ENCODE assay signal across 8 cellular contexts in genomic region chrX:40647307-40648197, GRCh38. TPM values are rescaled to one million over a fixed set of nuclear protein-coding genes. Genes with fewer than 3 reads are reported as not detected.
DNase-seq lines count a peak whose midpoint lies in the region; ATAC-seq and TF ChIP-seq lines count a peak whose summit lies in the region.

Gene CXorf38, minus strand, starts transcription at chrX:40647561. Its CDS starts 41 bp downstream, at chrX:40647520.

- peak within 1 kb of the TSS; percentile 77 for H3K9ac ChIP-seq in SU-DHL-6 (ENCODE audit: low read length)
- H3K9ac ChIP-seq in trophoblast cell (ENCODE audit: low read length) = peak within 1 kb of the TSS; percentile 76

- DNase-seq in NCI-H1417 (lab: John Stamatoyannopoulos, UW) = peak; percentile 92 to 98 (median 98)
- DNase-seq in activated naive CD8-positive, alpha-beta T cell treated with anti-CD3 and anti-CD28 coated beads, Interleukin-2, amount 10 ng/mL, durations not matched to agents 7 days and 5 days = peak; percentile 91
- DNase-seq in Right ventricle myocardium inferior (ENCODE audit: missing footprints) = peak; percentile 94
- peak; percentile 83 to 97 for DNase-seq in trophoblast cell
- DNase-seq in tibial nerve (ENCODE audit: low spot score in 2 of 2) = peak; percentile 76 to 80

- H3K27ac Mint-ChIP-seq in activated naive CD8-positive, alpha-beta T cell treated with anti-CD3 and anti-CD28 coated beads, Interleukin-2, amount 10 ng/mL, durations not matched to agents 7 days and 5 days = peak within 1 kb of the TSS; percentile 97

- no peak within 1 kb of the TSS for H2AK5ac ChIP-seq in trophoblast cell (ENCODE audit: low read length)

- H4K12ac ChIP-seq in trophoblast cell (ENCODE audit: low read depth, low read length) = peak within 1 kb of the TSS; percentile 44

- H3K4me1 ChIP-seq in trophoblast cell (ENCODE audit: control insufficient read depth in 1 of 2, insufficient read depth in 2 of 2, low read length in 2 of 2) = peaks cover 3 to 5% of the 10 kb centered on the region in 2 experiments
- peaks cover 0 to 31% (median 14%) of the 10 kb centered on the region in 4 donors for H3K4me1 ChIP-seq in tibial nerve

- peak within 1 kb of the TSS; percentile 46 for H2BK5ac ChIP-seq in trophoblast cell (ENCODE audit: low read depth, low read length, poor library complexity)

- H3K9me3 ChIP-seq in SU-DHL-6 (ENCODE audit: insufficient read depth, low read length) (no peaks in the 10 kb centered on the region), trophoblast cell (ENCODE audit: insufficient read depth, low read depth, low read length) (no peaks in the 10 kb centered on the region), tibial nerve (no peaks in the 10 kb centered on the region)

- H3K27me3 Mint-ChIP-seq in activated naive CD8-positive, alpha-beta T cell treated with anti-CD3 and anti-CD28 coated beads, Interleukin-2, amount 10 ng/mL, durations not matched to agents 7 days and 5 days = no peaks in the 10 kb centered on the region

- H3K79me1 ChIP-seq in trophoblast cell (ENCODE audit: low read length) = peaks cover 5% of the 10 kb centered on the region

- TF ChIP-seq EP300 in tibial nerve (IDR thresholded peaks at IDR 0.05) = peak in 1 of 2 donors; percentile 64

- peaks cover 18% of the 10 kb centered on the region; the same call in 1 of the 2 replicates for H3F3A ChIP-seq in SU-DHL-6 (ENCODE audit: insufficient read depth)

- peak within 1 kb of the TSS; percentile 64 for H3K4ac ChIP-seq in trophoblast cell (ENCODE audit: low read depth, low read length)

- H3K14ac ChIP-seq in trophoblast cell (ENCODE audit: low read length) = peak within 1 kb of the TSS; percentile 73

- no peak within 1 kb of the TSS for H3K23ac ChIP-seq in trophoblast cell (ENCODE audit: low read length)

- TF ChIP-seq CTCF in GM12874 (IDR thresholded peaks at IDR 0.05; ENCODE audit: insufficient read depth, low read depth, low read length) (0 out of 2 replicates have a peak, but pooled peaks have one; percentile 2), SU-DHL-6 (IDR thresholded peaks at IDR 0.05; ENCODE audit: insufficient read depth, low read length, poor library complexity, severe bottlenecking) (no peak), tibial nerve (IDR thresholded peaks at IDR 0.05) (peak in 1 of 5 experiments; percentile 24)

- H3K9me2 ChIP-seq in SU-DHL-6 (replicated peaks; ENCODE audit: insufficient read depth, low read length) = no peaks in the 10 kb centered on the region

- peak within 1 kb of the TSS; percentile 76 for H3K4me2 ChIP-seq in SU-DHL-6 (ENCODE audit: low read depth, low read length, poor library complexity, severe bottlenecking)
- H3K4me2 ChIP-seq in trophoblast cell (ENCODE audit: low read length) = peak within 1 kb of the TSS; percentile 91

- H3K27me3 ChIP-seq in SU-DHL-6 (ENCODE audit: low read length) = no peaks in the 10 kb centered on the region
- no peaks in the 10 kb centered on the region for H3K27me3 ChIP-seq in trophoblast cell (ENCODE audit: insufficient read depth, low read length)
- peaks cover 0 to 8% of the 10 kb centered on the region in 2 donors for H3K27me3 ChIP-seq in tibial nerve

- H2BK120ac ChIP-seq in trophoblast cell (ENCODE audit: insufficient read depth, low read length, poor library complexity) = peak within 1 kb of the TSS; percentile 55

- H3K4me3 Mint-ChIP-seq in activated naive CD8-positive, alpha-beta T cell treated with anti-CD3 and anti-CD28 coated beads, Interleukin-2, amount 10 ng/mL, durations not matched to agents 7 days and 5 days = peak within 1 kb of the TSS; percentile 87

- H3K36me3 ChIP-seq in SU-DHL-6 (ENCODE audit: low read length) (peaks cover 4% of the 10 kb centered on the region; the same call in 1 of the 2 replicates), trophoblast cell (ENCODE audit: control insufficient read depth in 1 of 2, insufficient read depth in 2 of 2, low read length in 2 of 2) (peaks cover 2 to 4% of the 10 kb centered on the region in 2 experiments), tibial nerve (no peaks in the 10 kb centered on the region)

- H4K20me1 ChIP-seq in SU-DHL-6 (ENCODE audit: low read depth, low read length) = no peaks in the 10 kb centered on the region

- H3K36me3 Mint-ChIP-seq in activated naive CD8-positive, alpha-beta T cell treated with anti-CD3 and anti-CD28 coated beads, Interleukin-2, amount 10 ng/mL, durations not matched to agents 7 days and 5 days = peaks cover 16% of the 10 kb centered on the region

- H3K79me2 ChIP-seq in SU-DHL-6 (ENCODE audit: insufficient read depth, low read length) = peaks cover 40% of the 10 kb centered on the region
- H3K79me2 ChIP-seq in trophoblast cell (ENCODE audit: control insufficient read depth, insufficient read depth, low read length, poor library complexity) = peaks cover 14% of the 10 kb centered on the region

- no peak within 1 kb of the TSS for H2BK12ac ChIP-seq in trophoblast cell (ENCODE audit: low read length)

- peak within 1 kb of the TSS; percentile 85 for H3K18ac ChIP-seq in trophoblast cell (ENCODE audit: low read length)

- peak; percentile 77 for ATAC-seq in HG02759 (IDR thresholded peaks at IDR 0.05; ENCODE audit: unreplicated experiment)
- ATAC-seq in activated naive CD8-positive, alpha-beta T cell treated with anti-CD3 and anti-CD28 coated beads, Interleukin-2, amount 10 ng/mL, durations not matched to agents 7 days and 5 days (ENCODE audit: low read depth) = peak; percentile 76
- ATAC-seq in Right ventricle myocardium inferior = peak; percentile 91

- no CpG with 5 or more reads among the region's 66 CpGs for WGBS in trophoblast cell (ENCODE audit: extremely low coverage, insufficient coverage, insufficient read length)
- WGBS in tibial nerve, 2 donors = 10 to 22% methylated on average over 14 to 16 of the region's 66 CpGs

- no peaks in the 10 kb centered on the region for H3K9me3 Mint-ChIP-seq in activated naive CD8-positive, alpha-beta T cell treated with anti-CD3 and anti-CD28 coated beads, Interleukin-2, amount 10 ng/mL, durations not matched to agents 7 days and 5 days

- TF ChIP-seq POLR2A in tibial nerve (IDR thresholded peaks at IDR 0.05) = peak; percentile 12 to 63

- intact Hi-C loops in Right ventricle myocardium inferior (cut with DNase I) = loop anchor here (2.0 kb wide), 1 partner anchor 147 kb away; no protein-coding TSS in a partner anchor

- H2AFZ ChIP-seq in SU-DHL-6 (ENCODE audit: low read depth, low read length, severe bottlenecking) = peak within 1 kb of the TSS; percentile 34
- peak within 1 kb of the TSS; percentile 97 for H2AFZ ChIP-seq in trophoblast cell (ENCODE audit: insufficient read depth, low read length, poor library complexity)

- peak within 1 kb of the TSS; percentile 35 for H4K91ac ChIP-seq in trophoblast cell (ENCODE audit: low read depth, low read length)

- H3K4me1 Mint-ChIP-seq in activated naive CD8-positive, alpha-beta T cell treated with anti-CD3 and anti-CD28 coated beads, Interleukin-2, amount 10 ng/mL, durations not matched to agents 7 days and 5 days = peaks cover 14% of the 10 kb centered on the region

- H3K27ac ChIP-seq in SU-DHL-6 (ENCODE audit: low read depth, low read length) (peak within 1 kb of the TSS; percentile 77), trophoblast cell (ENCODE audit: low read depth, low read length) (peak within 1 kb of the TSS; percentile 51), tibial nerve (peak within 1 kb of the TSS; percentile 28 to 90 (median 84))

- peak within 1 kb of the TSS; percentile 75 for H4K8ac ChIP-seq in trophoblast cell (ENCODE audit: low read depth, low read length)

- POLR2A ChIA-PET in activated naive CD8-positive, alpha-beta T cell treated with anti-CD3 and anti-CD28 coated beads, Interleukin-2, amount 10 ng/mL, durations not matched to agents 7 days and 5 days (lab: Charles Lee) = interaction anchor here (1.3 to 2.3 kb wide), 3 partner anchors 67 to 438 kb away, joined by 3 to 8 read pairs (median 3); partner anchors contain the start of genes ATP6AP2 and USP9X

- H3K4me3 ChIP-seq in SU-DHL-6 (ENCODE audit: insufficient read depth, low read length, poor library complexity, severe bottlenecking) (peak within 1 kb of the TSS; percentile 77), trophoblast cell (ENCODE audit: low read depth, low read length) (peak within 1 kb of the TSS; percentile 90), tibial nerve (peak within 1 kb of the TSS; percentile 75 to 95 (median 78))

RNA-seq across cellular contexts. Expression of gene CXorf38, which starts in this region (rescaled TPM):
- total RNA-seq in activated naive CD8-positive, alpha-beta T cell treated with anti-CD3 and anti-CD28 coated beads, Interleukin-2, amount 10 ng/mL, durations not matched to agents 7 days and 5 days = 10 to 100 TPM; 26.6 to 26.7 TPM
- 5.2 TPM for total RNA-seq in Right ventricle myocardium inferior
- 6.0 TPM in 2 replicates for polyA plus RNA-seq in trophoblast cell (2013)
- total RNA-seq in tibial nerve = 10 to 100 TPM; 19.0 to 24.5 (median 21.4) TPM

Comparison
In these comparisons a context has a peak if more than half of its experiments do, and no peak if none do; other contexts are left out.
1. Peak in every context shown above with its lines: DNase-seq, ATAC-seq, H3K4me3 ChIP-seq and H3K27ac ChIP-seq.